9 cellular contexts compared by ENCODE assay signal in the genomic region with DNA sequence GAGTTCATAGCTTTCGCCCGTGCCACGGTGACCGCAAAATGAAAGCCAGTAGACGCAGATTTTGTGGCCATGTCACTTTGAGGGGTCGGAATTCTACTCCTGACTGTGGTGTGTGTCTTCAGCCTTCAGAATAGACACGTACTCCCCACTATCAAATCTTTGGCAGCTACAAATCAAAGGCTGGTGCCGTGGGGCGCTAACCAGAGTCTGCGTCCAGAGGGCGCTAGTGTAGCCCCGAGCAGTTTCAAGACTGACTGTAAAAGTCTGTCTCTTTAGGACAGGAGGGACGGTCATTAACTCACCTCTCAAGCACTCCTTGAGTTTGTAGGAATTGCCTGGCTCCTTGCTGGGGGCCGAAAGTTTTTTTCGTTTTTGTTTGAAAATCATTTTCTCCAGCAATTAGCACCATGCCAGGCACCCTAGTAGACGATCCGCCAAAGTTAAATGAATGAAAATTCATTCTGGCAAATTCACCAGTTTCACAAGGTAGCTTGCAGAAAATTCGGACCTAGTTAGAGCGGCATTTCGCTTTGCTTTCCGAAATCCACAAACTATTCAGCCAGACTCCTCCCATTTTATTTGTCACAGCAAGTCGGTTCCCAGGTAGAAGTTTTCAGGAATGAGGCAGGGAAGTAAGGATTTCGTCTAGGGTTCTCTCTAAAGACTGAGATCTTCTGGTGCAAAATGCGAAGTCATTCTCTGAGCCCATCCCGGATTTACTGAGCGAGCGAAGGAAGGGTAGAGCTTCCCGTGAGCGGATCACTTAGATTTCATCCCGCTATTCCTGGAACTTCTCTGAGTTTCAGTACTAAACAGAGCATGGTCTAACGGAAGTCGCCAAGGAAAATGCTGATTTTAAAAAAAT. TPM values are rescaled to one million over a fixed set of nuclear protein-coding genes. Genes with fewer than 3 reads are reported as not detected.
DNase-seq lines count a peak whose midpoint lies in the region; ATAC-seq and FAIRE-seq lines count a peak whose summit lies in the region.
"Had no signal": no experiment of that assay in that cellular context is flagged by ENCODE, and none has a peak within 500 bp of the region (broad histone marks: within the 10 kb centered on the region; RNA-seq: fewer than 3 reads in every experiment).

No MANE protein-coding gene starts in this region.

- WGBS in HUES64 = 2% methylated on average over 32 of the region's 32 CpGs
- WGBS in mesenchymal stem cell = 10% methylated on average over 32 of the region's 32 CpGs

- no peak overlapping the region for H2BK12ac ChIP-seq in mesenchymal stem cell (ENCODE audit: low read length in 2 of 2)

- peak overlapping the region; percentile 75 to 81 for H3K4me3 Mint-ChIP-seq in stimulated activated naive B cell treated with anti-CD40 and anti-IgM and Interleukin-4, amounts not matched to agents 10 μg/mL and 1 μg/mL and 100 μg/mL, for 72 hours

- H3K4me3 ChIP-seq in HUES64 (ENCODE audit: low read length) (peak overlapping the region; percentile 50), mesenchymal stem cell (ENCODE audit: insufficient read depth in 1 of 2, low read depth in 1 of 2, low read length in 2 of 2) (peak overlapping the region in 1 of 2 experiments; percentile 55)

- H2BK120ac ChIP-seq in mesenchymal stem cell (ENCODE audit: low read depth, low read length) = no peak overlapping the region

- no peak overlapping the region for H2AFZ ChIP-seq in mesenchymal stem cell (ENCODE audit: low read depth, low read length)

- H4K91ac ChIP-seq in mesenchymal stem cell (ENCODE audit: low read length) = no peak overlapping the region

- DNase-seq in activated CD4-positive, alpha-beta T cell treated with anti-CD3 and anti-CD28 coated beads for 1 hour = peak; percentile 42
- DNase-seq in dermis microvascular lymphatic vessel endothelial cell (ENCODE audit: low read depth in 2 of 2) (peak; percentile 2 to 44), mesenchymal stem cell (peak; percentile 37), frontal cortex (ENCODE audit: low spot score in 2 of 2) (no peak)
- DNase-seq in stimulated activated naive B cell treated with anti-CD40 and anti-IgM and Interleukin-4, amounts not matched to agents 10 μg/mL and 1 μg/mL and 100 μg/mL, for 72 hours = peak; percentile 39

- H2BK5ac ChIP-seq in mesenchymal stem cell (ENCODE audit: low read depth, low read length, poor library complexity, severe bottlenecking) = no peak overlapping the region

- H3K9me3 ChIP-seq in HUES64 (ENCODE audit: insufficient read depth, low read depth, low read length) (no peaks in the 10 kb centered on the region), mesenchymal stem cell (ENCODE audit: control insufficient read depth, low read length) (no peaks in the 10 kb centered on the region)

- H4K8ac ChIP-seq in mesenchymal stem cell (ENCODE audit: low read length) = no peak overlapping the region

- peaks cover 91% of the 10 kb centered on the region for H3K27me3 ChIP-seq in HUES64 (ENCODE audit: insufficient read depth, low read length)
- H3K27me3 ChIP-seq in mesenchymal stem cell (ENCODE audit: control insufficient read depth in 1 of 2, insufficient read depth in 1 of 2, low read length in 2 of 2) = peaks cover 68 to 81% of the 10 kb centered on the region in 2 experiments

- no peaks in the 10 kb centered on the region for H3K9me3 Mint-ChIP-seq in stimulated activated naive B cell treated with anti-CD40 and anti-IgM and Interleukin-4, amounts not matched to agents 10 μg/mL and 1 μg/mL and 100 μg/mL, for 72 hours

- H3K4me1 ChIP-seq in HUES64 (ENCODE audit: insufficient read depth, low read length) = peaks cover 20% of the 10 kb centered on the region
- H3K4me1 ChIP-seq in mesenchymal stem cell (ENCODE audit: control insufficient read depth, insufficient read depth, low read depth, low read length) = peaks cover 15% of the 10 kb centered on the region

- H3K4me2 ChIP-seq in mesenchymal stem cell (ENCODE audit: low read length, poor library complexity, severe bottlenecking) = peak overlapping the region; percentile 57

- H3K14ac ChIP-seq in mesenchymal stem cell (ENCODE audit: low read length in 2 of 2) = no peak overlapping the region

- H3K27ac Mint-ChIP-seq in stimulated activated naive B cell treated with anti-CD40 and anti-IgM and Interleukin-4, amounts not matched to agents 10 μg/mL and 1 μg/mL and 100 μg/mL, for 72 hours = no peak overlapping the region

- H3K36me3 ChIP-seq in HUES64 (ENCODE audit: insufficient read depth, low read length) (no peaks in the 10 kb centered on the region), mesenchymal stem cell (ENCODE audit: control insufficient read depth in 1 of 2, insufficient read depth in 2 of 2, low read depth in 1 of 2, low read length in 2 of 2) (no peaks in the 10 kb centered on the region)

- FAIRE-seq in frontal cortex (lab: Jason Lieb, UNC) = no peak
- FAIRE-seq: colon had no signal

- H3K4me1 Mint-ChIP-seq in stimulated activated naive B cell treated with anti-CD40 and anti-IgM and Interleukin-4, amounts not matched to agents 10 μg/mL and 1 μg/mL and 100 μg/mL, for 72 hours = peaks cover 25 to 35% of the 10 kb centered on the region in 2 donors

- H3K36me3 Mint-ChIP-seq in stimulated activated naive B cell treated with anti-CD40 and anti-IgM and Interleukin-4, amounts not matched to agents 10 μg/mL and 1 μg/mL and 100 μg/mL, for 72 hours = peaks cover 0 to 1% of the 10 kb centered on the region in 2 donors

- no peak overlapping the region for H3K4ac ChIP-seq in mesenchymal stem cell (ENCODE audit: low read depth in 1 of 2, low read length in 2 of 2)

- H3K79me1 ChIP-seq in mesenchymal stem cell (replicated peaks; ENCODE audit: low read length, poor library complexity, severe bottlenecking) = no peaks in the 10 kb centered on the region

- 0 out of 2 replicates have a peak overlapping the region, but pooled peaks have one; percentile 11 for H3K9ac ChIP-seq in HUES64 (ENCODE audit: low read depth, low read length)
- H3K9ac ChIP-seq in mesenchymal stem cell (ENCODE audit: low read length) = no peak overlapping the region

- no peak overlapping the region for H2AK5ac ChIP-seq in mesenchymal stem cell (ENCODE audit: low read length, severe bottlenecking)

- no peak overlapping the region for H2BK15ac ChIP-seq in mesenchymal stem cell (ENCODE audit: low read depth, poor library complexity, severe bottlenecking)

- no peak overlapping the region for H3K27ac ChIP-seq in HUES64 (ENCODE audit: low read depth, low read length)
- no peak overlapping the region for H3K27ac ChIP-seq in mesenchymal stem cell (ENCODE audit: low read length, poor library complexity, severe bottlenecking)

- peak; percentile 61 for ATAC-seq in GM18868 (IDR thresholded peaks at IDR 0.05; ENCODE audit: unreplicated experiment)
- peak; percentile 47 to 64 for ATAC-seq in stimulated activated naive B cell treated with anti-CD40 and anti-IgM and Interleukin-4, amounts not matched to agents 10 μg/mL and 1 μg/mL and 100 μg/mL, for 72 hours (replicated peaks)
- no peak for ATAC-seq in GM21737 (IDR thresholded peaks at IDR 0.05; ENCODE audit: unreplicated experiment)

- no peak overlapping the region for H3K18ac ChIP-seq in mesenchymal stem cell (ENCODE audit: low read depth in 1 of 2, low read length in 2 of 2)

- H3K27me3 Mint-ChIP-seq in stimulated activated naive B cell treated with anti-CD40 and anti-IgM and Interleukin-4, amounts not matched to agents 10 μg/mL and 1 μg/mL and 100 μg/mL, for 72 hours = peaks cover 66 to 86% of the 10 kb centered on the region in 2 donors

- H3K23ac ChIP-seq in mesenchymal stem cell (ENCODE audit: low read length in 2 of 2) = peak overlapping the region in 1 of 2 experiments; percentile 36

RNA-seq across cellular contexts. Expression of a gene that starts 2.8 kb away (rescaled TPM):
- polyA plus RNA-seq in HUES64 (2013, experiment 1 of 2) = 0.35 TPM
- 0.38 TPM for polyA plus RNA-seq in HUES64 (2013, experiment 2 of 2)
- total RNA-seq in dermis microvascular lymphatic vessel endothelial cell (not detected in 2 replicates), frontal cortex (not detected)
- polyA plus RNA-seq in mesenchymal stem cell (2013, experiment 1 of 2) = not detected
- polyA plus RNA-seq in mesenchymal stem cell (2013, experiment 2 of 2) = 0.05 TPM

Comparison
In these comparisons a context has a peak if more than half of its experiments do, and no peak if none do; other contexts are left out.
1. DNase-seq: peak in activated CD4-positive, alpha-beta T cell treated with anti-CD3 and anti-CD28 coated beads for 1 hour (single experiment), dermis microvascular lymphatic vessel endothelial cell (2 of 2), mesenchymal stem cell (single experiment) and stimulated activated naive B cell treated with anti-CD40 and anti-IgM and Interleukin-4, amounts not matched to agents 10 μg/mL and 1 μg/mL and 100 μg/mL, for 72 hours (single experiment); none in frontal cortex (0 of 2).